21 cellular contexts compared by ENCODE assay signal in the genomic region with DNA sequence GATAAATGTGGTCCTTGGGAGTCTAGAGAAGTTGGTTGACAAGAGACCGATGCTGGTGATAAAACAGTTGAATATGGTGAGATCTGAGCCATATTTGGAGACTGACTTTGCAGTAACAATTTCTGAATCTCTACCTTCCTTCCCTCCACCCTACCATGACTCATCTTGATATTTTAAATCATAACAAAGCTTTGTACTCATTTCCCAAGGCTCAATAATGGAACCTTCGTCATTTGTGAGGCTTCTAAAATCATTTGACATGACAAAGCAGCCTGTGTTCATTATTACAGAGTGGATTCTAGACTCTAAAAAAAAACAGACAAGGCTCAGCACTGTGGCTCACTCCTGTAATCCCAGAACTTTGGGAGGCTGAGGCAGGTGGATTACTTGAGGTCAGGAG. TPM values are rescaled to one million over a fixed set of nuclear protein-coding genes. Genes with fewer than 3 reads are reported as not detected.
"Had no signal": no experiment of that assay in that cellular context is flagged by ENCODE, and none has a peak within 500 bp of the region (broad histone marks: within the 10 kb centered on the region; RNA-seq: fewer than 3 reads in every experiment).

No MANE protein-coding gene starts in this region.

- H3K27ac ChIP-seq: colonic mucosa, esophagus squamous epithelium, prostate gland, spleen, thoracic aorta had no signal

- H3K27ac Mint-ChIP-seq: activated CD4-positive, alpha-beta T cell treated with anti-CD3 and anti-CD28 coated beads, Interleukin-2, amount 10 ng/mL, durations not matched to agents 24 days and 14 days; activated CD8-positive, alpha-beta T cell treated with anti-CD3 and anti-CD28 coated beads, Interleukin-2, amount 10 ng/mL, durations not matched to agents 7 days and 5 days; activated naive CD8-positive, alpha-beta T cell; memory B cell; nephron; T-helper 17 cell had no signal

- H3K9me3 Mint-ChIP-seq: memory B cell, nephron had no signal

- H3K4me3 Mint-ChIP-seq: activated CD4-positive, alpha-beta T cell treated with anti-CD3 and anti-CD28 coated beads, Interleukin-2, amount 10 ng/mL, durations not matched to agents 24 days and 14 days; activated CD8-positive, alpha-beta T cell treated with anti-CD3 and anti-CD28 coated beads, Interleukin-2, amount 10 ng/mL, durations not matched to agents 7 days and 5 days; activated naive CD8-positive, alpha-beta T cell; memory B cell; nephron; stimulated activated naive CD8-positive, alpha-beta T cell treated with anti-CD3 and anti-CD28 coated beads, Interleukin-15, amount 100 ng/mL, for 72 hours; T-helper 17 cell had no signal

- H3K36me3 ChIP-seq: colonic mucosa, esophagus squamous epithelium, prostate gland, spleen, thoracic aorta had no signal

- H3K36me3 Mint-ChIP-seq: activated naive CD8-positive, alpha-beta T cell; memory B cell had no signal

- H3K9me3 ChIP-seq: colonic mucosa, esophagus squamous epithelium, prostate gland, spleen, thoracic aorta had no signal

- H3K27me3 Mint-ChIP-seq: stimulated activated naive CD8-positive, alpha-beta T cell treated with anti-CD3 and anti-CD28 coated beads, Interleukin-15, amount 100 ng/mL, for 72 hours; T-helper 17 cell had no signal

- H3K4me1 Mint-ChIP-seq: activated CD4-positive, alpha-beta T cell treated with anti-CD3 and anti-CD28 coated beads, Interleukin-2, amount 10 ng/mL, durations not matched to agents 24 days and 14 days; memory B cell; nephron; stimulated activated naive CD8-positive, alpha-beta T cell treated with anti-CD3 and anti-CD28 coated beads, Interleukin-15, amount 100 ng/mL, for 72 hours; T-helper 17 cell had no signal

- H3K27me3 ChIP-seq: colonic mucosa, esophagus squamous epithelium had no signal

- DNase-seq: activated CD4-positive, alpha-beta T cell treated with anti-CD3 and anti-CD28 coated beads, Interleukin-2, amount 10 ng/mL, durations not matched to agents 24 days and 14 days; activated CD8-positive, alpha-beta memory T cell treated with anti-CD3 and anti-CD28 coated beads, Interleukin-2, amount 50 U/mL, for 4 hours; activated CD8-positive, alpha-beta T cell treated with anti-CD3 and anti-CD28 coated beads, Interleukin-2, amount 10 ng/mL, durations not matched to agents 7 days and 5 days; activated gamma-delta T cell; activated T-cell treated with anti-CD3 and anti-CD28 coated beads, Interleukin-2, amount 50 U/mL, for 48 hours; amniotic stem cell; central memory CD4-positive, alpha-beta T cell; colonic mucosa; esophagus squamous epithelium; spleen; stimulated activated naive CD8-positive, alpha-beta T cell treated with anti-CD3 and anti-CD28 coated beads, Interleukin-15, amount 100 ng/mL, for 72 hours; T-helper 17 cell had no signal

- H3K4me3 ChIP-seq: colonic mucosa, esophagus squamous epithelium, prostate gland, spleen, thoracic aorta had no signal

- H3K4me1 ChIP-seq: colonic mucosa, esophagus squamous epithelium, prostate gland, spleen had no signal

- ATAC-seq: activated CD8-positive, alpha-beta T cell treated with anti-CD3 and anti-CD28 coated beads, Interleukin-2, amount 10 ng/mL, durations not matched to agents 7 days and 5 days; left lobe of liver; sciatic nerve; stimulated activated naive CD8-positive, alpha-beta T cell treated with anti-CD3 and anti-CD28 coated beads, Interleukin-15, amount 100 ng/mL, for 72 hours; T-helper 17 cell had no signal

RNA-seq across cellular contexts. Expression of a gene that starts 54.0 kb away (rescaled TPM):
- total RNA-seq: activated CD4-positive, alpha-beta T cell treated with anti-CD3 and anti-CD28 coated beads, Interleukin-2, amount 10 ng/mL, durations not matched to agents 24 days and 14 days; activated CD8-positive, alpha-beta T cell treated with anti-CD3 and anti-CD28 coated beads, Interleukin-2, amount 10 ng/mL, durations not matched to agents 7 days and 5 days; colonic mucosa; esophagus squamous epithelium; left lobe of liver; prostate gland; sciatic nerve; spleen; T-helper 17 cell; thoracic aorta; urinary bladder had no signal
- polyA plus RNA-seq: keratinocyte, spleen, urinary bladder had no signal
